20 cellular contexts compared by ENCODE assay signal in genomic region chr1:11307837-11308236, GRCh38.
"Had no signal": no experiment of that assay in that cellular context is flagged by ENCODE, and none has a peak within 500 bp of the region (broad histone marks: within the 10 kb centered on the region; RNA-seq: fewer than 3 reads in every experiment).

No MANE protein-coding gene starts in this region.

- H3K27ac ChIP-seq: heart left ventricle, ovary, upper lobe of right lung, WERI-Rb-1 had no signal

- H3K9me3 ChIP-seq: heart left ventricle, ovary, upper lobe of right lung had no signal

- H3K36me3 ChIP-seq: heart left ventricle, ovary, upper lobe of right lung, WERI-Rb-1 had no signal

- H3K27me3 Mint-ChIP-seq: activated CD8-positive, alpha-beta T cell treated with anti-CD3 and anti-CD28 coated beads for 36 hours had no signal

- H3K27me3 ChIP-seq: ovary had no signal

- H3K4me3 ChIP-seq: heart left ventricle, ovary, upper lobe of right lung had no signal

- H3K4me3 Mint-ChIP-seq: activated CD8-positive, alpha-beta T cell treated with anti-CD3 and anti-CD28 coated beads for 36 hours; activated T-helper 1 cell treated with anti-CD3 and anti-CD28 coated beads, Interleukin-12 subunit alpha, Interleukin-12 subunit beta, Interleukin-2, Interleukin-4 antibody, amounts not matched to agents 30 ng/mL and 10 ng/mL and 1 ng/mL, durations not matched to agents 14 hours and 24 hours and 36 hours; brain; endodermal cell; neural crest cell had no signal

- H3K36me3 Mint-ChIP-seq: brain had no signal

- H3K4me1 ChIP-seq: heart left ventricle, upper lobe of right lung had no signal

- H3K9me3 Mint-ChIP-seq: activated CD8-positive, alpha-beta T cell treated with anti-CD3 and anti-CD28 coated beads for 36 hours; activated T-helper 1 cell treated with anti-CD3 and anti-CD28 coated beads, Interleukin-12 subunit alpha, Interleukin-12 subunit beta, Interleukin-2, Interleukin-4 antibody, amounts not matched to agents 30 ng/mL and 10 ng/mL and 1 ng/mL, durations not matched to agents 14 hours and 24 hours and 36 hours; brain had no signal

- ATAC-seq: activated CD8-positive, alpha-beta T cell treated with anti-CD3 and anti-CD28 coated beads for 36 hours; heart left ventricle; left ventricle myocardium superior; upper lobe of right lung had no signal

- DNase-seq: activated CD4-positive, alpha-beta T cell treated with anti-CD3 and anti-CD28 coated beads for 4 hours; activated CD8-positive, alpha-beta memory T cell treated with anti-CD3 and anti-CD28 coated beads, Interleukin-2, amount 50 U/mL, for 48 hours; activated CD8-positive, alpha-beta T cell treated with anti-CD3 and anti-CD28 coated beads for 36 hours; activated naive CD4-positive, alpha-beta T cell; dermis blood vessel endothelial cell; endodermal cell; erythroblast; foreskin melanocyte; heart left ventricle; islet precursor cell; left ventricle myocardium superior; ovary; stimulated activated CD4-positive, alpha-beta T cell treated with anti-CD3 and anti-CD28 coated beads, Interleukin-2, amount 100 ng/mL, for 48 hours; stimulated activated naive CD4-positive, alpha-beta T cell treated with Interleukin-2 at 50 U/mL for 16 hours; T-helper 1 cell; upper lobe of right lung; WERI-Rb-1 had no signal

- H3K27ac Mint-ChIP-seq: activated CD8-positive, alpha-beta T cell treated with anti-CD3 and anti-CD28 coated beads for 36 hours; activated T-helper 1 cell treated with anti-CD3 and anti-CD28 coated beads, Interleukin-12 subunit alpha, Interleukin-12 subunit beta, Interleukin-2, Interleukin-4 antibody, amounts not matched to agents 30 ng/mL and 10 ng/mL and 1 ng/mL, durations not matched to agents 14 hours and 24 hours and 36 hours; brain; endodermal cell had no signal
